In genomic region chr5:173327948-173328895, GRCh38 we compare ENCODE assay signal across 8 cellular contexts. TPM values are rescaled to one million over a fixed set of nuclear protein-coding genes. Genes with fewer than 3 reads are reported as not detected.
DNase-seq lines count a peak whose midpoint lies in the region; FAIRE-seq and TF ChIP-seq lines count a peak whose summit lies in the region.

TSS of gene STC2 (minus strand) at chr5:173328414. CDS start at chr5:173328193, 221 bp downstream.

- H3K4me1 ChIP-seq in esophagus muscularis mucosa (peaks cover 45 to 77% (median 67%) of the 10 kb centered on the region in 4 donors), muscle layer of duodenum (ENCODE audit: control insufficient read depth in 1 of 2, insufficient read depth in 2 of 2, low read length in 2 of 2) (peaks cover 4 to 45% of the 10 kb centered on the region in 2 donors), tibial nerve (peaks cover 0 to 45% (median 28%) of the 10 kb centered on the region in 4 donors)

- TF ChIP-seq EP300 in esophagus muscularis mucosa (IDR thresholded peaks at IDR 0.05) (no peak), tibial nerve (IDR thresholded peaks at IDR 0.05) (peak in 1 of 2 donors; percentile 22)

- peak; percentile 72 for DNase-seq in GM12891 (ENCODE audit: insufficient read length, low spot score)
- DNase-seq in HEK293T (ENCODE audit: extremely low spot score) = peak; percentile 94
- DNase-seq in NCI-H1048 (lab: John Stamatoyannopoulos, UW) = peak; percentile 78
- peak; percentile 42 for DNase-seq in UCSD-AML1 (lab: John Stamatoyannopoulos, UW; ENCODE audit: unreplicated experiment)
- no peak for DNase-seq in esophagus muscularis mucosa (ENCODE audit: extremely low spot score)
- peak in 1 of 2 donors; percentile 40 for DNase-seq in tibial nerve (ENCODE audit: low spot score in 2 of 2)
- no peak for DNase-seq in NCI-H446 (lab: John Stamatoyannopoulos, UW)

- H3K9me3 ChIP-seq in esophagus muscularis mucosa (no peaks in the 10 kb centered on the region), muscle layer of duodenum (ENCODE audit: control insufficient read depth in 1 of 2, low read length in 2 of 2) (no peaks in the 10 kb centered on the region), tibial nerve (no peaks in the 10 kb centered on the region)

- POLR2A ChIA-PET in HEK293T (lab: Yijun Ruan, JAX) = interaction anchor here (0.9 to 9.5 kb wide), 25 partner anchors 10 to 556 kb away, joined by 3 to 427 read pairs (median 4); partner anchors contain the start of gene ATP6V0E1

- peak within 1 kb of the TSS; percentile 45 to 64 (median 57) for H3K4me3 ChIP-seq in esophagus muscularis mucosa
- H3K4me3 ChIP-seq in muscle layer of duodenum (ENCODE audit: low read depth in 1 of 2, low read length in 2 of 2) = peak within 1 kb of the TSS; percentile 45 to 71
- H3K4me3 ChIP-seq in tibial nerve = peak within 1 kb of the TSS; percentile 11 to 47 (median 31)

- peak; percentile 76 for FAIRE-seq in GM12891 (lab: Jason Lieb, UNC)

- H3K36me3 ChIP-seq in esophagus muscularis mucosa (no peaks in the 10 kb centered on the region), muscle layer of duodenum (ENCODE audit: control insufficient read depth in 1 of 2, insufficient read depth in 2 of 2, low read length in 2 of 2) (no peaks in the 10 kb centered on the region), tibial nerve (no peaks in the 10 kb centered on the region)

- peak; percentile 44; the same call in 1 of the 2 replicates for TF ChIP-seq POLR2A in GM12891 (IDR thresholded peaks at IDR 0.05; ENCODE audit: low read depth, low read length)
- TF ChIP-seq POLR2A in esophagus muscularis mucosa (IDR thresholded peaks at IDR 0.05; ENCODE audit: low read depth) = peak; percentile 19
- no peak for TF ChIP-seq POLR2A in tibial nerve (IDR thresholded peaks at IDR 0.05)

- H3K27ac ChIP-seq in esophagus muscularis mucosa (replicated peaks in 1 of 4) (peak within 1 kb of the TSS; percentile 57 to 83 (median 62)), muscle layer of duodenum (ENCODE audit: low read length) (no peak within 1 kb of the TSS), tibial nerve (peak within 1 kb of the TSS in 1 of 4 donors; percentile 5)

- intact Hi-C loops in esophagus muscularis mucosa (cut with DNase I) = loop anchor here (5.0 kb wide), 1 partner anchor 144 kb away; no protein-coding TSS in a partner anchor

- CTCF ChIA-PET in HEK293T (lab: Yijun Ruan, JAX) = interaction anchor here (0.8 to 7.3 kb wide), 3 partner anchors 12 to 245 kb away, joined by 3 to 171 read pairs (median 6); no protein-coding TSS in a partner anchor

- peaks cover 4 to 47% (median 10%) of the 10 kb centered on the region in 4 donors for H3K27me3 ChIP-seq in esophagus muscularis mucosa
- H3K27me3 ChIP-seq in muscle layer of duodenum (ENCODE audit: low read depth, low read length) = peaks cover 37% of the 10 kb centered on the region
- H3K27me3 ChIP-seq in tibial nerve = peaks cover 0 to 67% of the 10 kb centered on the region in 2 donors

- no peak for TF ChIP-seq CTCF in esophagus muscularis mucosa (IDR thresholded peaks at IDR 0.05)
- TF ChIP-seq CTCF in tibial nerve (IDR thresholded peaks at IDR 0.05) = no peak

- WGBS in esophagus muscularis mucosa = under 1% methylated on average over 39 of the region's 74 CpGs
- 1% methylated on average over 59 to 74 of the region's 74 CpGs for WGBS in tibial nerve, 2 donors

TF ChIP-seq in GM12891, 5 proteins besides CTCF, POLR2A, EP300 and RAD21:
- TF ChIP-seq TAF1 (IDR thresholded peaks at IDR 0.05; ENCODE audit: low read depth, low read length) = 0 out of 2 replicates have a peak, but pooled peaks have one; percentile 10
- TF ChIP-seq PAX5 (IDR thresholded peaks at IDR 0.05; ENCODE audit: insufficient read depth, low read length, severe bottlenecking) = no peak
- no peak for TF ChIP-seq SPI1 (IDR thresholded peaks at IDR 0.05; ENCODE audit: low read depth, low read length)
- TF ChIP-seq POU2F2 (IDR thresholded peaks at IDR 0.05; ENCODE audit: low read depth, low read length) = no peak
- no peak for TF ChIP-seq POLR2AphosphoS5 (IDR thresholded peaks at IDR 0.05; ENCODE audit: low read depth, low read length)
TF ChIP-seq in GM12891: peak in this region for 1.

TF ChIP-seq in HEK293T, 16 proteins besides CTCF, POLR2A, EP300 and RAD21:
- TF ChIP-seq CTBP1 (IDR thresholded peaks at IDR 0.05; ENCODE audit: borderline replicate concordance) = peak; percentile 81
- TF ChIP-seq PKNOX1 (IDR thresholded peaks at IDR 0.05) = peak; percentile 69
- TF ChIP-seq L3MBTL2 (conservative IDR thresholded peaks at IDR 0.05) = peak; percentile 87
- TF ChIP-seq NFRKB (IDR thresholded peaks at IDR 0.05) = no peak
- no peak for TF ChIP-seq FOXA1 (IDR thresholded peaks at IDR 0.05)
- TF ChIP-seq ELF4 (IDR thresholded peaks at IDR 0.05) = peak; percentile 82
- no peak for TF ChIP-seq SP1 (IDR thresholded peaks at IDR 0.05)
TF ChIP-seq in HEK293T: peak in this region for 4.

RNA-seq across cellular contexts. Expression of gene STC2, which starts in this region (rescaled TPM):
- polyA plus RNA-seq in GM12891 (2012; ENCODE audit: low read depth, missing spikeins) = 12.0 TPM
- total RNA-seq in esophagus muscularis mucosa (100 to 1,000 TPM in 1 of 4 donors, 10 to 100 TPM in 3; 72.4 to 130 (median 78.1) TPM), tibial nerve (1 to 10 TPM in 3 of 4 donors, under 1 TPM in 1; 0.90 to 3.9 (median 1.2) TPM)

Comparison
In these comparisons a context has a peak if more than half of its experiments do, and no peak if none do; other contexts are left out.
1. RNA of gene STC2 (total RNA-seq): 72.4 to 130 TPM in esophagus muscularis mucosa; 0.90 to 3.9 TPM in tibial nerve; every median in the first group is over 10 times any median in the second.
2. DNase-seq: peak in GM12891 (single experiment), HEK293T (single experiment), NCI-H1048 (single experiment) and UCSD-AML1 (single experiment); none in esophagus muscularis mucosa (single experiment) and NCI-H446 (0 of 2).
3. POLR2A ChIP-seq: peak in GM12891 (single experiment) and esophagus muscularis mucosa (single experiment); none in tibial nerve (0 of 2).
4. Peak in every context shown above with its lines, with median percentiles within 50 percentile points of each other: H3K4me3 ChIP-seq.